Comparison of ENCODE assay signal across 1 cellular context in the genomic region with DNA sequence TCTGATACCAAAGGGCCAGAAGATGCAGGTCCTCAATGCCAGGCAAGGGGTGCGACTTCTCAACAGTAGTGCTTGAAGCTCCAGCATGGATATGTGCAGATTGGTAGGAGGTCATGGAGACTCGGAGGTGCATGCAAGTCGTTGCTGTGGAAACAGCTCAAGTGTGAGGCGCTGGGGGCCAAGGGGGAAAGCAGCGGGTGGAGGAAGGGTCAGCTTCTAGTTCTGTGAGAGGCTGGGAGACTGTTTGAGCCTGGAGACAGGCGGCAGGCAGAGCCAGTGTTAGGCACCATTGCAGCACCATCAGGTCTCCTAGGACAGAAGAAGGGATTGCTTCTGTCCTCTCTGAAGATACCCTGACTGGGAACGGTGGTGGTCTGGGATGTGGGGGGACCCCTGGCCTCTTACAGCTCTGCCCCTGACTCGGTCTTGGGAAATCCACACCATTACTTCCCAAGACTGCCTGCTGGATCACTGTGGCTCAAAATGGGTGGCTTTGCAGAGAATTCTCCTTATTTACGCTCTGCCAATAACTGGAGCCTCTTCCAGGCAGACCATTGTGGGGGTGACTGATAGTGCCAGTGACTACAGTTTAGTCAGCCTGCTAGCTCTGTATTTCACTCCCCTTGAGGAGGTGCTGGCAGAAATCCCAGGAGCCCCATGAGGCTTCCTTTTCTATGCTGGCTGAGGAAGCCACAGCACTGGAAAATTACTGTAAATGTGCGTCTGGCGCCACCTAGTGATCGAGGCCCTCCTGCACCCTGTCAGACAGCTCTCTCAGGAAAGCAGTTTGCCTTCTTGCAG.
TF ChIP-seq lines count a peak whose summit lies in the region.

No MANE protein-coding gene starts in this region.

TF ChIP-seq in GM23338, 12 proteins besides CTCF, POLR2A, EP300 and RAD21 (continued from another document):
- TF ChIP-seq, protein P1, sequence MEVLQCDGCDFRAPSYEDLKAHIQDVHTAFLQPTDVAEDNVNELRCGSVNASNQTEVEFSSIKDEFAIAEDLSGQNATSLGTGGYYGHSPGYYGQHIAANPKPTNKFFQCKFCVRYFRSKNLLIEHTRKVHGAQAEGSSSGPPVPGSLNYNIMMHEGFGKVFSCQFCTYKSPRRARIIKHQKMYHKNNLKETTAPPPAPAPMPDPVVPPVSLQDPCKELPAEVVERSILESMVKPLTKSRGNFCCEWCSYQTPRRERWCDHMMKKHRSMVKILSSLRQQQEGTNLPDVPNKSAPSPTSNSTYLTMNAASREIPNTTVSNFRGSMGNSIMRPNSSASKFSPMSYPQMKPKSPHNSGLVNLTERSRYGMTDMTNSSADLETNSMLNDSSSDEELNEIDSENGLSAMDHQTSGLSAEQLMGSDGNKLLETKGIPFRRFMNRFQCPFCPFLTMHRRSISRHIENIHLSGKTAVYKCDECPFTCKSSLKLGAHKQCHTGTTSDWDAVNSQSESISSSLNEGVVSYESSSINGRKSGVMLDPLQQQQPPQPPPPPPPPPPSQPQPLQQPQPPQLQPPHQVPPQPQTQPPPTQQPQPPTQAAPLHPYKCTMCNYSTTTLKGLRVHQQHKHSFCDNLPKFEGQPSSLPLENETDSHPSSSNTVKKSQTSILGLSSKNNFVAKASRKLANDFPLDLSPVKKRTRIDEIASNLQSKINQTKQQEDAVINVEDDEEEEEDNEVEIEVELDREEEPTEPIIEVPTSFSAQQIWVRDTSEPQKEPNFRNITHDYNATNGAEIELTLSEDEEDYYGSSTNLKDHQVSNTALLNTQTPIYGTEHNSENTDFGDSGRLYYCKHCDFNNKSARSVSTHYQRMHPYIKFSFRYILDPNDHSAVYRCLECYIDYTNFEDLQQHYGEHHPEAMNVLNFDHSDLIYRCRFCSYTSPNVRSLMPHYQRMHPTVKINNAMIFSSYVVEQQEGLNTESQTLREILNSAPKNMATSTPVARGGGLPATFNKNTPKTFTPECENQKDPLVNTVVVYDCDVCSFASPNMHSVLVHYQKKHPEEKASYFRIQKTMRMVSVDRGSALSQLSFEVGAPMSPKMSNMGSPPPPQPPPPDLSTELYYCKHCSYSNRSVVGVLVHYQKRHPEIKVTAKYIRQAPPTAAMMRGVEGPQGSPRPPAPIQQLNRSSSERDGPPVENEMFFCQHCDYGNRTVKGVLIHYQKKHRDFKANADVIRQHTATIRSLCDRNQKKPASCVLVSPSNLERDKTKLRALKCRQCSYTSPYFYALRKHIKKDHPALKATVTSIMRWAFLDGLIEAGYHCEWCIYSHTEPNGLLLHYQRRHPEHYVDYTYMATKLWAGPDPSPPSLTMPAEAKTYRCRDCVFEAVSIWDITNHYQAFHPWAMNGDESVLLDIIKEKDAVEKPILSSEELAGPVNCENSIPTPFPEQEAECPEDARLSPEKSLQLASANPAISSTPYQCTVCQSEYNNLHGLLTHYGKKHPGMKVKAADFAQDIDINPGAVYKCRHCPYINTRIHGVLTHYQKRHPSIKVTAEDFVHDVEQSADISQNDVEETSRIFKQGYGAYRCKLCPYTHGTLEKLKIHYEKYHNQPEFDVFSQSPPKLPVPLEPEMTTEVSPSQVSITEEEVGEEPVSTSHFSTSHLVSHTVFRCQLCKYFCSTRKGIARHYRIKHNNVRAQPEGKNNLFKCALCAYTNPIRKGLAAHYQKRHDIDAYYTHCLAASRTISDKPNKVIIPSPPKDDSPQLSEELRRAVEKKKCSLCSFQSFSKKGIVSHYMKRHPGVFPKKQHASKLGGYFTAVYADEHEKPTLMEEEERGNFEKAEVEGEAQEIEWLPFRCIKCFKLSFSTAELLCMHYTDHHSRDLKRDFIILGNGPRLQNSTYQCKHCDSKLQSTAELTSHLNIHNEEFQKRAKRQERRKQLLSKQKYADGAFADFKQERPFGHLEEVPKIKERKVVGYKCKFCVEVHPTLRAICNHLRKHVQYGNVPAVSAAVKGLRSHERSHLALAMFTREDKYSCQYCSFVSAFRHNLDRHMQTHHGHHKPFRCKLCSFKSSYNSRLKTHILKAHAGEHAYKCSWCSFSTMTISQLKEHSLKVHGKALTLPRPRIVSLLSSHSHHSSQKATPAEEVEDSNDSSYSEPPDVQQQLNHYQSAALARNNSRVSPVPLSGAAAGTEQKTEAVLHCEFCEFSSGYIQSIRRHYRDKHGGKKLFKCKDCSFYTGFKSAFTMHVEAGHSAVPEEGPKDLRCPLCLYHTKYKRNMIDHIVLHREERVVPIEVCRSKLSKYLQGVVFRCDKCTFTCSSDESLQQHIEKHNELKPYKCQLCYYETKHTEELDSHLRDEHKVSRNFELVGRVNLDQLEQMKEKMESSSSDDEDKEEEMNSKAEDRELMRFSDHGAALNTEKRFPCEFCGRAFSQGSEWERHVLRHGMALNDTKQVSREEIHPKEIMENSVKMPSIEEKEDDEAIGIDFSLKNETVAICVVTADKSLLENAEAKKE (CRISPR knock-in tag; IDR thresholded peaks at IDR 0.05): no peak
- TF ChIP-seq CREB1 (CRISPR knock-in tag; IDR thresholded peaks at IDR 0.05; ENCODE audit: low read depth) (no peak), ZNF331 (CRISPR knock-in tag; IDR thresholded peaks at IDR 0.05; ENCODE audit: low read depth) (no peak), EZH2 (IDR thresholded peaks at IDR 0.05; ENCODE audit: low read depth, unreplicated experiment) (no peak)
